ENCODE assay signal across 1 cellular context in the genomic region with DNA sequence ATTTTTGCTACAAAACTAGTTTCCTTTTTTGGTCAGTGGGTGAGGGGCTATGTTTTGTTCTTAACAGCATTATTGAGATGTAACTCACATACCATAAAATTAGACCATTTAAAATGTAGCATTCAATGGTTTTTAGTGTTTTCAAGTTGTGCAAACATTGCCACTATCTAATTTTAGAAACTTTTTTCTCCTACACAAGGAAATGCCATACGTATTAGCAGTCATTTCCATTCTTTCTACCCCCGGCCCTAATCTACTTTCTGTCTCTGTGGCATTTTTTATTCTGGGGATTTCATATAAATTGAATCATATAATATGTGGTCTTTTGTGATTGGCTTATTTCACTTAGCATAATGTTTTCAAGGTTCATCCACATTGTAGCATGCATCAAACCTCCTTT.
TF ChIP-seq lines count a peak whose summit lies in the region.

No MANE protein-coding gene starts in this region.

TF ChIP-seq in IMR-90, 13 proteins besides CTCF, POLR2A, EP300 and RAD21:
- peak; percentile 15; the same call in 1 of the 2 replicates for TF ChIP-seq CEBPB (IDR thresholded peaks at IDR 0.05; ENCODE audit: low read depth, low read length)
- TF ChIP-seq MAZ (IDR thresholded peaks at IDR 0.05; ENCODE audit: borderline replicate concordance, low read depth, low read length) = no peak
